In genomic region chr5:178115835-178116405, GRCh38 we compare ENCODE assay signal across 13 cellular contexts. TPM values are rescaled to one million over a fixed set of nuclear protein-coding genes. Genes with fewer than 3 reads are reported as not detected.
DNase-seq lines count a peak whose midpoint lies in the region; ATAC-seq lines count a peak whose summit lies in the region.
"Had no signal": no experiment of that assay in that cellular context is flagged by ENCODE, and none has a peak within 500 bp of the region (broad histone marks: within the 10 kb centered on the region; RNA-seq: fewer than 3 reads in every experiment).

No MANE protein-coding gene starts in this region.

- H3K4me1 Mint-ChIP-seq in activated CD4-positive, alpha-beta T cell treated with anti-CD3 and anti-CD28 coated beads for 36 hours = peaks cover 40% of the 10 kb centered on the region
- peaks cover 36% of the 10 kb centered on the region for H3K4me1 Mint-ChIP-seq in activated CD4-positive, alpha-beta memory T cell treated with anti-CD3 and anti-CD28 coated beads for 36 hours (ENCODE audit: low read depth)

- no peak for DNase-seq in activated CD4-positive, alpha-beta T cell treated with anti-CD3 and anti-CD28 coated beads for 36 hours
- no peak for DNase-seq in activated CD4-positive, alpha-beta T cell treated with anti-CD3 and anti-CD28 coated beads for 48 hours
- no peak for DNase-seq in activated CD4-positive, alpha-beta memory T cell treated with anti-CD3 and anti-CD28 coated beads for 36 hours
- DNase-seq in retina = peak; percentile 44
- DNase-seq in activated effector memory CD4-positive, alpha-beta T cell treated with anti-CD3 and anti-CD28 coated beads, Interleukin-2, amount 50 U/mL, for 16 hours = no peak
- no peak for DNase-seq in NCI-H1417 (lab: John Stamatoyannopoulos, UW)
- DNase-seq: colonic mucosa, IMR-90, NCI-H2227 treated with DMSO at 0.1 percent for 48 hours, thyroid gland had no signal

- H3K4me3 Mint-ChIP-seq in activated CD4-positive, alpha-beta T cell treated with anti-CD3 and anti-CD28 coated beads for 36 hours = peak overlapping the region; percentile 88
- H3K4me3 Mint-ChIP-seq in activated CD4-positive, alpha-beta memory T cell treated with anti-CD3 and anti-CD28 coated beads for 36 hours = peak overlapping the region; percentile 24

- peaks cover 3% of the 10 kb centered on the region for H3K9me3 Mint-ChIP-seq in activated CD4-positive, alpha-beta T cell treated with anti-CD3 and anti-CD28 coated beads for 36 hours (ENCODE audit: low read depth)
- peaks cover 4% of the 10 kb centered on the region for H3K9me3 Mint-ChIP-seq in activated CD4-positive, alpha-beta memory T cell treated with anti-CD3 and anti-CD28 coated beads for 36 hours

- no peaks in the 10 kb centered on the region for H3K9me3 ChIP-seq in iPS-18c (ENCODE audit: control insufficient read depth, insufficient read depth, low read length)
- H3K9me3 ChIP-seq: A549, colonic mucosa, thyroid gland had no signal

- no peak for ATAC-seq in activated CD4-positive, alpha-beta T cell treated with anti-CD3 and anti-CD28 coated beads for 36 hours
- no peak for ATAC-seq in HG03378 (IDR thresholded peaks at IDR 0.05; ENCODE audit: unreplicated experiment)
- ATAC-seq: A549 had no signal

- peaks cover 2% of the 10 kb centered on the region for H3K36me3 Mint-ChIP-seq in activated CD4-positive, alpha-beta T cell treated with anti-CD3 and anti-CD28 coated beads for 36 hours (ENCODE audit: low read depth)
- H3K36me3 Mint-ChIP-seq in activated CD4-positive, alpha-beta memory T cell treated with anti-CD3 and anti-CD28 coated beads for 36 hours = peaks cover 2% of the 10 kb centered on the region

- peak overlapping the region; percentile 78 for H3K4me3 ChIP-seq in iPS-18c (ENCODE audit: insufficient read depth, low read depth, low read length)
- H3K4me3 ChIP-seq: A549, colonic mucosa, thyroid gland had no signal

- CTCF ChIA-PET in activated CD4-positive, alpha-beta T cell treated with anti-CD3 and anti-CD28 coated beads for 36 hours (lab: Charles Lee) = interaction anchor here (0.7 to 1.3 kb wide), 4 partner anchors 16 to 50 kb away, joined by 3 read pairs; no protein-coding TSS in a partner anchor
- CTCF ChIA-PET in activated CD4-positive, alpha-beta memory T cell treated with anti-CD3 and anti-CD28 coated beads for 36 hours (lab: Charles Lee) = interaction anchor here (1.0 to 1.2 kb wide), 2 partner anchors 33 to 40 kb away, joined by 3 to 5 read pairs; no protein-coding TSS in a partner anchor

- POLR2A ChIA-PET in activated CD4-positive, alpha-beta T cell treated with anti-CD3 and anti-CD28 coated beads for 36 hours (lab: Charles Lee) = interaction anchor here (0.8 kb wide), 1 partner anchor 10 kb away, joined by 4 read pairs; no protein-coding TSS in a partner anchor
- POLR2A ChIA-PET in activated CD4-positive, alpha-beta memory T cell treated with anti-CD3 and anti-CD28 coated beads for 36 hours (lab: Charles Lee) = interaction anchor here (1.3 kb wide), 1 partner anchor 88 kb away, joined by 4 read pairs; the partner anchor contains the start of gene HNRNPAB

- intact Hi-C loops in activated CD4-positive, alpha-beta T cell treated with anti-CD3 and anti-CD28 coated beads for 36 hours (cut with DNase I, micrococcal nuclease) = no loop called here
- intact Hi-C loops in activated CD4-positive, alpha-beta memory T cell treated with anti-CD3 and anti-CD28 coated beads for 36 hours (cut with micrococcal nuclease) = loop anchor here (2.0 kb wide), 1 partner anchor 15 kb away; the partner anchor contains the start of gene RMND5B

- H3K27ac Mint-ChIP-seq in activated CD4-positive, alpha-beta T cell treated with anti-CD3 and anti-CD28 coated beads for 36 hours = no peak overlapping the region
- H3K27ac Mint-ChIP-seq in activated CD4-positive, alpha-beta memory T cell treated with anti-CD3 and anti-CD28 coated beads for 36 hours = no peak overlapping the region

- H3K27me3 Mint-ChIP-seq in activated CD4-positive, alpha-beta T cell treated with anti-CD3 and anti-CD28 coated beads for 36 hours = peaks cover 6% of the 10 kb centered on the region
- peaks cover 3% of the 10 kb centered on the region for H3K27me3 Mint-ChIP-seq in activated CD4-positive, alpha-beta memory T cell treated with anti-CD3 and anti-CD28 coated beads for 36 hours

RNA-seq across cellular contexts. Expression of gene N4BP3, which starts 2.6 kb away (rescaled TPM):
- total RNA-seq in activated CD4-positive, alpha-beta T cell treated with anti-CD3 and anti-CD28 coated beads for 36 hours = 1 to 10 TPM; 3.3 to 3.7 TPM
- 1 to 10 TPM; 3.2 TPM for total RNA-seq in activated CD4-positive, alpha-beta memory T cell treated with anti-CD3 and anti-CD28 coated beads for 36 hours

RNA-seq across cellular contexts. Expression of gene RMND5B, which starts 14.9 kb away (rescaled TPM):
- 10 to 100 TPM; 24.1 to 28.7 TPM for total RNA-seq in activated CD4-positive, alpha-beta T cell treated with anti-CD3 and anti-CD28 coated beads for 36 hours
- 10 to 100 TPM; 32.0 to 34.9 TPM for total RNA-seq in activated CD4-positive, alpha-beta memory T cell treated with anti-CD3 and anti-CD28 coated beads for 36 hours

RNA-seq across cellular contexts. Expression of gene NHP2, which starts 37.8 kb away (rescaled TPM):
- 100 to 1,000 TPM; 244 TPM for total RNA-seq in activated CD4-positive, alpha-beta T cell treated with anti-CD3 and anti-CD28 coated beads for 36 hours
- total RNA-seq in activated CD4-positive, alpha-beta memory T cell treated with anti-CD3 and anti-CD28 coated beads for 36 hours = 100 to 1,000 TPM; 231 to 246 TPM
